Comparison of ENCODE assay signal across 8 cellular contexts in the genomic region with DNA sequence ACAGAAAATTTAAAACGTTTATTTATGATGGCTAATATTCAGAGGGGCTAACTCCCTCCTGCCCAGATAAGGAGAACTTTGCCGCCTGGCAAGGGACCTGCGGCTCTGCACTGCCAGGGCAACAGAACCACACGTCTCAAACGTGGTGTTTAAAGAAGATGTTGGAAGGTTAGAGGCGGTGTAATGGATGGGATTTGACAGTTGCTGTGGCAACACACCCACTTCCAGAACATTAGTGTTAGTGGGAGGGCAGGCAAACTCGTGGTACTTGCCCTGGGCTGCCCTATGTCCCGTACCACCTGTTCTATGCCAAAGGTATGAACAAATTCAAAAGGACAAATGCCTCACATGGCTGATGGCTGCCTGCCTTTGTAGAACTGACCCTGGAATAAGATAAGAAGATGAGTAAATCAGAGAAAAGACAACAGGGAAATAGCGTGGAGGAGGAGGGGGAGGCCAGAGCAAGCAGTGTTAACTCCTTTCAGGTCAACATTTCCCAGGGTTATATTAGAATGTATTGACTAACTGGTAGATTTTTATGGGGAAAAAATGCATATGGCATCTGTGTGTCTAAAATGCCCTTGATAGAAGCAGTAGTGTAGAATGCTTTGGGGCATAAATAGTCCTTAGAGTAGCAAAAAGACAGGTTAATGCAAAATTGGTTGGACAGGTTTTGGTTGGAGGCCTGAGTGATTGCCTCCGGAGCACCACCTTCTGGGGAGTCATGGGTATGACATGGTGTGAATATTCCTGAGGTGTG. TPM values are rescaled to one million over a fixed set of nuclear protein-coding genes. Genes with fewer than 3 reads are reported as not detected.
A peak's percentile ranks its signal among the peaks of the same experiment; 100 is the strongest.
DNase-seq lines count a peak whose midpoint lies in the region; ATAC-seq, FAIRE-seq and TF ChIP-seq lines count a peak whose summit lies in the region.

No MANE protein-coding gene starts in this region.

- no peak overlapping the region for H3K4me2 ChIP-seq in PC-9

- POLR2A ChIA-PET in PC-9 (lab: Charles Lee; ENCODE audit: unreplicated experiment), result no interaction called here

- H3K4me1 Mint-ChIP-seq in activated T-cell treated with anti-CD3 and anti-CD28 coated beads, Interleukin-2, amount 50 U/mL, for 4 hours (ENCODE audit: low read depth), result no peaks in the 10 kb centered on the region

- no peaks in the 10 kb centered on the region for H3K9me2 ChIP-seq in PC-9 (ENCODE audit: insufficient read depth)

- H3K9me3 Mint-ChIP-seq in activated T-cell treated with anti-CD3 and anti-CD28 coated beads, Interleukin-2, amount 50 U/mL, for 4 hours, result no peaks in the 10 kb centered on the region

- H3K79me2 ChIP-seq in PC-9 (ENCODE audit: low read depth), result no peaks in the 10 kb centered on the region

- H3K27me3 Mint-ChIP-seq in activated T-cell treated with anti-CD3 and anti-CD28 coated beads, Interleukin-2, amount 50 U/mL, for 4 hours (ENCODE audit: low read depth), result no peaks in the 10 kb centered on the region

- no peak overlapping the region for H2AFZ ChIP-seq in PC-9

- no peaks in the 10 kb centered on the region for H3K4me1 ChIP-seq in PC-9 (replicated peaks; ENCODE audit: insufficient read depth)

- H3K27me3 ChIP-seq in PC-9 (ENCODE audit: insufficient read depth, low read depth), result no peaks in the 10 kb centered on the region

- no peak overlapping the region for H3K27ac ChIP-seq in PC-9

- intact Hi-C loops in PC-9 (cut with micrococcal nuclease; ENCODE audit: unreplicated experiment), result loop anchor here (2.0 to 5.0 kb wide), 2 partner anchors 243 to 303 kb away; no protein-coding TSS in a partner anchor

- H3K36me3 Mint-ChIP-seq in activated T-cell treated with anti-CD3 and anti-CD28 coated beads, Interleukin-2, amount 50 U/mL, for 4 hours (ENCODE audit: insufficient read depth), result no peaks in the 10 kb centered on the region

- ATAC-seq in HG03575 (IDR thresholded peaks at IDR 0.05; ENCODE audit: extremely low read depth, insufficient number of reproducible peaks, low FRiP score, unreplicated experiment), result peak; percentile 77
- peak; percentile 82 to 87 for ATAC-seq in activated T-cell treated with anti-CD3 and anti-CD28 coated beads, Interleukin-2, amount 50 U/mL, for 4 hours

- H3K4me3 Mint-ChIP-seq in activated T-cell treated with anti-CD3 and anti-CD28 coated beads, Interleukin-2, amount 50 U/mL, for 4 hours, result no peak overlapping the region

- H3F3A ChIP-seq in PC-9 (ENCODE audit: insufficient read depth, low read depth), result no peaks in the 10 kb centered on the region

- no peaks in the 10 kb centered on the region for H3K9me3 ChIP-seq in PC-9 (ENCODE audit: insufficient read depth, low read depth)

- H3K4me3 ChIP-seq in PC-9 (no peak overlapping the region), fibroblast of mammary gland (ENCODE audit: control insufficient read depth, low read depth, low read length) (no peak overlapping the region)

- peak; percentile 82 for FAIRE-seq in urothelium cell line (lab: Jason Lieb, UNC)

- CTCF ChIA-PET in PC-9 (lab: Charles Lee), result no interaction called here

- no peaks in the 10 kb centered on the region for H4K20me1 ChIP-seq in PC-9 (ENCODE audit: insufficient read depth)

- no peaks in the 10 kb centered on the region for H3K36me3 ChIP-seq in PC-9 (ENCODE audit: low read depth)

- TF ChIP-seq CTCF in GM20000 (IDR thresholded peaks at IDR 0.05; ENCODE audit: extremely low read depth, missing control alignments) (peak; percentile 80), PC-9 (conservative IDR thresholded peaks at IDR 0.05) (peak; percentile 90), fibroblast of mammary gland (conservative IDR thresholded peaks at IDR 0.05; ENCODE audit: control insufficient read depth, insufficient read depth, low read depth, low read length) (peak; percentile 92)

- DNase-seq in CMK (ENCODE audit: low read depth) (peak; percentile 31), GM20000 (ENCODE audit: low spot score) (peak; percentile 70), PC-9 (peak in 1 of 2 experiments; percentile 45), fibroblast of mammary gland (ENCODE audit: low read depth) (peak; percentile 55), nucleus accumbens (lab: John Stamatoyannopoulos, UW) (peak in 39 of 56 donors; percentile 3 to 72 (median 27)), urothelium cell line (ENCODE audit: low spot score) (peak; percentile 70)
- peak; percentile 45 for DNase-seq in activated T-cell treated with anti-CD3 and anti-CD28 coated beads, Interleukin-2, amount 50 U/mL, for 4 hours

- BruUV-seq in PC-9 (replicated peaks; lab: Mats Ljungman, UMichigan), result no TSS peak

RNA-seq across cellular contexts. Expression of a gene that starts 30.8 kb away (rescaled TPM):
- not detected in 2 replicates for total RNA-seq in PC-9 (2021)
- total RNA-seq in activated T-cell treated with anti-CD3 and anti-CD28 coated beads, Interleukin-2, amount 50 U/mL, for 4 hours, result 1 to 10 TPM in 2 of 3 donors, under 1 TPM in 1; 0.98 to 1.6 (median 1.0) TPM
